16 cellular contexts compared by ENCODE assay signal in the genomic region with DNA sequence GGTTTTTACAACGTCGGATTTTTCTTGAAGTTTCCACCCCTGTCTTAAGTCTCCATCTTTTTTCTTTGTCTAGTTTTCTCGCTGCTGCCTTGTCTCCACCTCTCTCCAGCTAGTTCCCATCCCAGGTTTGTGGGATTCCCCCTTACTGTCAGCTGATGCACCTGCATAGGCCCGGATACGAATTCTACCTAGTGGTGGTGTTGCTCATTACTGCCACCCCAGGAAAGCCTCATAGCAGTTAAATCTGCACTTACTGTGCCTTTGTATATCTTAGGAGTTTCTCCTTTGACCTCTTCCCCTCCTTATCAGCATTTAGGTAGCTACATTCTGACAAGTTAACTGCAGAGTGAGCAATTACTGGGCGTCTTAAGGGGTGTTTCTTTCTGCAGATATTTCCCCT.
DNase-seq lines count a peak whose midpoint lies in the region; ATAC-seq and TF ChIP-seq lines count a peak whose summit lies in the region.
"Had no signal": no experiment of that assay in that cellular context is flagged by ENCODE, and none has a peak within 500 bp of the region (broad histone marks: within the 10 kb centered on the region; RNA-seq: fewer than 3 reads in every experiment).

No MANE protein-coding gene starts in this region.

- POLR2A ChIA-PET in Caco-2 (lab: Charles Lee) = no interaction called here

- no peaks in the 10 kb centered on the region for H3K9me3 ChIP-seq in Caco-2
- H3K9me3 ChIP-seq in MM.1S (replicated peaks; ENCODE audit: insufficient read depth, low read length) = no peaks in the 10 kb centered on the region
- H3K9me3 ChIP-seq in endodermal cell (ENCODE audit: control insufficient read depth, low read length) = peaks cover 17% of the 10 kb centered on the region

- intact Hi-C loops in Caco-2 (cut with micrococcal nuclease; ENCODE audit: unreplicated experiment) = loop anchor here (10.0 kb wide), 1 partner anchor 95 kb away; no protein-coding TSS in a partner anchor

- H2AFZ ChIP-seq in GM23338 = no peak overlapping the region
- no peak overlapping the region for H2AFZ ChIP-seq in MM.1S (ENCODE audit: low read length)

- H3K4me1 ChIP-seq in Caco-2 = no peaks in the 10 kb centered on the region
- no peaks in the 10 kb centered on the region for H3K4me1 ChIP-seq in GM23338 (ENCODE audit: insufficient read depth)
- H3K4me1 ChIP-seq in MM.1S (ENCODE audit: low read length) = no peaks in the 10 kb centered on the region
- H3K4me1 ChIP-seq in endodermal cell (ENCODE audit: control insufficient read depth, insufficient read depth, low read length) = no peaks in the 10 kb centered on the region

- no peak overlapping the region for H3K27ac ChIP-seq in GM23338 (ENCODE audit: low read depth)
- H3K27ac ChIP-seq in MM.1S (ENCODE audit: low read length) = no peak overlapping the region
- no peak overlapping the region for H3K27ac ChIP-seq in endodermal cell (ENCODE audit: low read depth, low read length)
- H3K27ac ChIP-seq: HL-60 had no signal

- H3K36me3 ChIP-seq in Caco-2 (ENCODE audit: control insufficient read depth, insufficient read depth, low read length) (no peaks in the 10 kb centered on the region), GM23338 (ENCODE audit: insufficient read depth) (no peaks in the 10 kb centered on the region), MM.1S (replicated peaks; ENCODE audit: insufficient read depth, low read length) (no peaks in the 10 kb centered on the region), endodermal cell (ENCODE audit: control insufficient read depth, insufficient read depth, low read length) (no peaks in the 10 kb centered on the region)

- TF ChIP-seq CTCF in Caco-2 (IDR thresholded peaks at IDR 0.05; ENCODE audit: insufficient read depth in 1 of 2, low read depth in 1 of 2, low read length in 1 of 2, severe bottlenecking in 1 of 2, unreplicated experiment in 1 of 2) (peak; percentile 22), GM23338 (conservative IDR thresholded peaks at IDR 0.05; ENCODE audit: low read depth in 2 of 2) (peak in 1 of 2 experiments; percentile 34; a peak in 1 of 4 replicates), MM.1S (IDR thresholded peaks at IDR 0.05; ENCODE audit: low read length) (peak; percentile 4; the same call in 1 of the 2 replicates), endodermal cell (conservative IDR thresholded peaks at IDR 0.05) (peak; percentile 49)

- no TSS peak for BruUV-seq in Caco-2 (replicated peaks; lab: Mats Ljungman, UMichigan)

- H3K27me3 ChIP-seq in Caco-2 (replicated peaks; ENCODE audit: control insufficient read depth, insufficient read depth, low read length) (no peaks in the 10 kb centered on the region), GM23338 (ENCODE audit: insufficient read depth) (no peaks in the 10 kb centered on the region), MM.1S (replicated peaks; ENCODE audit: insufficient read depth, low read length) (no peaks in the 10 kb centered on the region), endodermal cell (ENCODE audit: control insufficient read depth, insufficient read depth, low read length, poor library complexity, severe bottlenecking) (no peaks in the 10 kb centered on the region)

- H3K4me2 ChIP-seq in GM23338 (no peak overlapping the region), MM.1S (ENCODE audit: low read depth, low read length) (no peak overlapping the region)

- H3K36me3 Mint-ChIP-seq in Caco-2 (ENCODE audit: insufficient read depth, unreplicated experiment) (no peaks in the 10 kb centered on the region), GM23338 (ENCODE audit: low read depth) (peaks cover 19% of the 10 kb centered on the region), endodermal cell (ENCODE audit: low read depth) (no peaks in the 10 kb centered on the region)
- H3K36me3 Mint-ChIP-seq: CD8-positive, alpha-beta memory T cell had no signal

- H3F3A ChIP-seq in GM23338 (replicated peaks; ENCODE audit: low read depth) = no peaks in the 10 kb centered on the region
- H3F3A ChIP-seq in MM.1S (ENCODE audit: insufficient read depth, low read length) = no peaks in the 10 kb centered on the region

- 96 to 100% methylated on average over 6 of the region's 6 CpGs for whole genome bisulfite sequencing in endodermal cell (ENCODE audit: insufficient coverage in 1 of 2, insufficient read length in 1 of 2), 2 experiments

- H3K79me2 ChIP-seq in GM23338 (replicated peaks; ENCODE audit: insufficient read depth) = no peaks in the 10 kb centered on the region
- no peaks in the 10 kb centered on the region for H3K79me2 ChIP-seq in MM.1S (ENCODE audit: low read length)

- ATAC-seq in GM23338 = no peak
- ATAC-seq in HG03280 (IDR thresholded peaks at IDR 0.05; ENCODE audit: unreplicated experiment) = no peak
- ATAC-seq: K562 had no signal

- H3K4me3 Mint-ChIP-seq in Caco-2 (ENCODE audit: unreplicated experiment) (no peak overlapping the region), GM23338 (no peak overlapping the region), endodermal cell (no peak overlapping the region)
- H3K4me3 Mint-ChIP-seq: CD8-positive, alpha-beta memory T cell had no signal

- H3K9me2 ChIP-seq in GM23338 (ENCODE audit: insufficient read depth) = no peaks in the 10 kb centered on the region
- H3K9me2 ChIP-seq in MM.1S (replicated peaks; ENCODE audit: insufficient read depth, low read length) = no peaks in the 10 kb centered on the region

- CTCF ChIA-PET in Caco-2 (lab: Charles Lee) = interaction anchor here (0.5 kb wide), 1 partner anchor 65 kb away, joined by 3 read pairs; no protein-coding TSS in a partner anchor

- H3K27me3 Mint-ChIP-seq in Caco-2 (ENCODE audit: insufficient read depth, unreplicated experiment) (peaks cover 6% of the 10 kb centered on the region), GM23338 (ENCODE audit: insufficient read depth, low read depth, poor library complexity) (no peaks in the 10 kb centered on the region), endodermal cell (ENCODE audit: insufficient read depth) (no peaks in the 10 kb centered on the region)
- H3K27me3 Mint-ChIP-seq: CD8-positive, alpha-beta memory T cell had no signal

- no peaks in the 10 kb centered on the region for H3K4me1 Mint-ChIP-seq in Caco-2 (ENCODE audit: low read depth, unreplicated experiment)
- no peaks in the 10 kb centered on the region for H3K4me1 Mint-ChIP-seq in GM23338
- peaks cover 4% of the 10 kb centered on the region for H3K4me1 Mint-ChIP-seq in endodermal cell
- H3K4me1 Mint-ChIP-seq: CD8-positive, alpha-beta memory T cell had no signal

- H4K20me1 ChIP-seq in GM23338 (replicated peaks; ENCODE audit: insufficient read depth) (no peaks in the 10 kb centered on the region), MM.1S (ENCODE audit: insufficient read depth, low read length) (no peaks in the 10 kb centered on the region)

- DNase-seq in Caco-2 = peak in 1 of 2 experiments; percentile 27
- DNase-seq in GM23338 (ENCODE audit: low spot score) = peak; percentile 17
- DNase-seq in MM.1S = no peak
- no peak for DNase-seq in endodermal cell
- DNase-seq in Kasumi-1 (lab: John Stamatoyannopoulos, UW) = no peak
- DNase-seq in dermis blood vessel endothelial cell = no peak
- no peak for DNase-seq in activated effector memory CD4-positive, alpha-beta T cell treated with anti-CD3 and anti-CD28 coated beads, Interleukin-2, amount 50 U/mL, for 16 hours
- DNase-seq: CD8-positive, alpha-beta memory T cell; DMS79; EL; GDM1; HCEC 1CT; Karpas-422 had no signal

- H3K27ac Mint-ChIP-seq in Caco-2 (ENCODE audit: unreplicated experiment) (no peak overlapping the region), GM23338 (no peak overlapping the region), endodermal cell (no peak overlapping the region)
- H3K27ac Mint-ChIP-seq: CD8-positive, alpha-beta memory T cell had no signal

- no peak overlapping the region for H3K4me3 ChIP-seq in Caco-2 (ENCODE audit: low read depth, low read length)
- no peak overlapping the region for H3K4me3 ChIP-seq in GM23338
- H3K4me3 ChIP-seq in MM.1S (ENCODE audit: low read length) = no peak overlapping the region
- H3K4me3 ChIP-seq in endodermal cell (ENCODE audit: low read length) = no peak overlapping the region
- H3K4me3 ChIP-seq: K562 had no signal

- H3K9me3 Mint-ChIP-seq in Caco-2 (ENCODE audit: unreplicated experiment) = no peaks in the 10 kb centered on the region
- peaks cover 26% of the 10 kb centered on the region for H3K9me3 Mint-ChIP-seq in GM23338
- peaks cover 10% of the 10 kb centered on the region for H3K9me3 Mint-ChIP-seq in endodermal cell

- H3K9ac ChIP-seq in MM.1S (ENCODE audit: low read length) = no peak overlapping the region
- no peak overlapping the region for H3K9ac ChIP-seq in endodermal cell (ENCODE audit: extremely low read depth, low read length, poor library complexity, severe bottlenecking)

TF ChIP-seq in GM23338, 12 proteins besides CTCF, POLR2A, EP300 and RAD21:
- TF ChIP-seq NANOG (IDR thresholded peaks at IDR 0.05; ENCODE audit: borderline replicate concordance) = no peak
- no peak for TF ChIP-seq STAT1 (IDR thresholded peaks at IDR 0.05; ENCODE audit: unreplicated experiment)
